Comparison of ENCODE assay signal across 9 cellular contexts in genomic region chr12:32897688-32898573, GRCh38. TPM values are rescaled to one million over a fixed set of nuclear protein-coding genes. Genes with fewer than 3 reads are reported as not detected.
DNase-seq lines count a peak whose midpoint lies in the region; ATAC-seq and TF ChIP-seq lines count a peak whose summit lies in the region.
"Had no signal": no experiment of that assay in that cellular context is flagged by ENCODE, and none has a peak within 500 bp of the region (broad histone marks: within the 10 kb centered on the region; RNA-seq: fewer than 3 reads in every experiment).

No MANE protein-coding gene starts in this region.

- H3K9ac ChIP-seq in HUES6 (ENCODE audit: low read length) = no peak overlapping the region

- H3K4me3 Mint-ChIP-seq in CD8-positive, alpha-beta T cell = peak overlapping the region; percentile 82

- H3K27me3 Mint-ChIP-seq in CD8-positive, alpha-beta T cell (ENCODE audit: low read depth) = peaks cover 49% of the 10 kb centered on the region

- H3K27ac ChIP-seq in CD8-positive, alpha-beta T cell (ENCODE audit: low read depth, low read length) = no peak overlapping the region
- H3K27ac ChIP-seq in HUES6 (ENCODE audit: low read depth, low read length) (no peak overlapping the region), body of pancreas (peak overlapping the region; percentile 77 to 88 (median 84)), muscle layer of duodenum (ENCODE audit: low read length) (peak overlapping the region; percentile 22), substantia nigra (ENCODE audit: low read depth, low read length, poor library complexity, severe bottlenecking) (no peak overlapping the region)

- no peak for TF ChIP-seq POLR2A in body of pancreas (IDR thresholded peaks at IDR 0.05)

- H3K4me3 ChIP-seq in CD8-positive, alpha-beta T cell (ENCODE audit: low read depth, low read length) = no peak overlapping the region
- H3K4me3 ChIP-seq in HUES6 (ENCODE audit: low read depth, low read length) (peak overlapping the region; percentile 60), body of pancreas (no peak overlapping the region), muscle layer of duodenum (ENCODE audit: low read depth in 1 of 2, low read length in 2 of 2) (peak overlapping the region in 1 of 2 donors; percentile 60)

- H3K27me3 ChIP-seq in CD8-positive, alpha-beta T cell (ENCODE audit: insufficient read depth, low read length) = peaks cover 4% of the 10 kb centered on the region
- H3K27me3 ChIP-seq in HUES6 (ENCODE audit: control insufficient read depth, insufficient read depth, low read length) (peaks cover 12% of the 10 kb centered on the region), body of pancreas (no peaks in the 10 kb centered on the region), muscle layer of duodenum (ENCODE audit: low read depth, low read length) (no peaks in the 10 kb centered on the region)

- H3K27ac Mint-ChIP-seq in CD8-positive, alpha-beta T cell = no peak overlapping the region

- no peak for DNase-seq in CD8-positive, alpha-beta T cell
- no peak for DNase-seq in body of pancreas
- DNase-seq in substantia nigra (lab: John Stamatoyannopoulos, UW) = no peak
- DNase-seq in UCSD-AML1 (lab: John Stamatoyannopoulos, UW; ENCODE audit: unreplicated experiment) = no peak
- DNase-seq: effector memory CD4-positive, alpha-beta T cell had no signal

- no peaks in the 10 kb centered on the region for H3K9me3 ChIP-seq in CD8-positive, alpha-beta T cell (ENCODE audit: low read length)
- H3K9me3 ChIP-seq in HUES6 (ENCODE audit: control insufficient read depth, insufficient read depth, low read depth, low read length) (no peaks in the 10 kb centered on the region), body of pancreas (no peaks in the 10 kb centered on the region), muscle layer of duodenum (ENCODE audit: control insufficient read depth in 1 of 2, low read length in 2 of 2) (no peaks in the 10 kb centered on the region)

- H3K9me3 Mint-ChIP-seq in CD8-positive, alpha-beta T cell = no peaks in the 10 kb centered on the region

- H3K36me3 Mint-ChIP-seq in CD8-positive, alpha-beta T cell = no peaks in the 10 kb centered on the region

- H3K4me1 ChIP-seq in CD8-positive, alpha-beta T cell (ENCODE audit: insufficient read depth, low read length) = peaks cover 4% of the 10 kb centered on the region
- peaks cover 34% of the 10 kb centered on the region for H3K4me1 ChIP-seq in HUES6 (ENCODE audit: control insufficient read depth, insufficient read depth, low read length)
- H3K4me1 ChIP-seq in body of pancreas = peaks cover 50% of the 10 kb centered on the region
- H3K4me1 ChIP-seq in muscle layer of duodenum (ENCODE audit: control insufficient read depth in 1 of 2, insufficient read depth in 2 of 2, low read length in 2 of 2) = peaks cover 0 to 18% of the 10 kb centered on the region in 2 donors

- no peak for TF ChIP-seq CTCF in CD8-positive, alpha-beta T cell (IDR thresholded peaks at IDR 0.05)
- no peak for TF ChIP-seq CTCF in body of pancreas (IDR thresholded peaks at IDR 0.05)

- ATAC-seq in CD8-positive, alpha-beta T cell = no peak
- ATAC-seq in body of pancreas = no peak
- ATAC-seq in HG03196 (IDR thresholded peaks at IDR 0.05; ENCODE audit: unreplicated experiment) = no peak
- no peak for ATAC-seq in HG02571 (IDR thresholded peaks at IDR 0.05; ENCODE audit: unreplicated experiment)

- no peaks in the 10 kb centered on the region for H3K36me3 ChIP-seq in CD8-positive, alpha-beta T cell (ENCODE audit: insufficient read depth, low read length)
- no peaks in the 10 kb centered on the region for H3K36me3 ChIP-seq in HUES6 (ENCODE audit: control insufficient read depth, insufficient read depth, low read length)
- no peaks in the 10 kb centered on the region for H3K36me3 ChIP-seq in body of pancreas (replicated peaks in 1 of 2; ENCODE audit: insufficient read depth in 1 of 2, low read depth in 2 of 2)
- H3K36me3 ChIP-seq in muscle layer of duodenum (ENCODE audit: control insufficient read depth in 1 of 2, insufficient read depth in 2 of 2, low read length in 2 of 2) = no peaks in the 10 kb centered on the region

- POLR2A ChIA-PET in CD8-positive, alpha-beta T cell (lab: Charles Lee) = no interaction called here

- 36 to 47% methylated on average over 10 of the region's 10 CpGs for WGBS in body of pancreas, 2 donors

- H3K4me1 Mint-ChIP-seq in CD8-positive, alpha-beta T cell (ENCODE audit: low read depth) = peaks cover 16% of the 10 kb centered on the region

- intact Hi-C loops in CD8-positive, alpha-beta T cell (cut with DNase I, micrococcal nuclease) = no loop called here
- intact Hi-C loops in body of pancreas (cut with DNase I) = no loop called here

- CTCF ChIA-PET in CD8-positive, alpha-beta T cell (lab: Charles Lee) = no interaction called here

RNA-seq across cellular contexts. Expression of gene PKP2, which starts 1.4 kb away (rescaled TPM):
- total RNA-seq in CD8-positive, alpha-beta T cell = not detected
- total RNA-seq in body of pancreas = 10 to 100 TPM in 1 of 2 donors, 1 to 10 TPM in 1; 6.9 to 31.9 TPM

Comparison
In these comparisons a context has a peak if more than half of its experiments do, and no peak if none do; other contexts are left out.
1. H3K27ac ChIP-seq: peak in body of pancreas (4 of 4) and muscle layer of duodenum (single experiment); none in CD8-positive, alpha-beta T cell (single experiment), HUES6 (single experiment) and substantia nigra (single experiment).
2. RNA of gene PKP2, which starts 1.4 kb away (total RNA-seq): 6.9 to 31.9 TPM in body of pancreas; not detected in CD8-positive, alpha-beta T cell; every median in the first group is over 4 times any median in the second.